ENCODE assay signal across 13 cellular contexts in the genomic region with DNA sequence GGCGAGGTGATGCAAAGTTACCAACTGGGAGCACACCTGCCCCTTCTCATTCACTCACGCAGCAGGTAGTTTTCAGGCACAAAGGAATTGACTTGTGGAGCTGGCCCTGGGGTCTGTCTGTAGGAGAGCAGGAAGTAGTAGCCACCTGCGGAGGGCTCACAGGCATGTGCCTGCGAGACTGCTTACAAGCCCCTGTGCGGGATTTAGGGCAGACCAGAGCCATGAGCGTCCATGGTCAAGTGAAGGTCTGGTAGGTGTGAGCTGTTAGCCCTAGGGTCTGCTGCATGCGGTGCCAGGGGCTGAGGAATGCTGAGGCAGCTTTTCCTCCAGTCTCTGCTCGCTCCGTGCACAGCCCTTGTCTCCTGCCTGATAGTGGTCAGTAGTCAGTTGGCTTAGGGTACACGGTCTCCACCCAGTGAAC. TPM values are rescaled to one million over a fixed set of nuclear protein-coding genes. Genes with fewer than 3 reads are reported as not detected.
DNase-seq lines count a peak whose midpoint lies in the region; ATAC-seq, FAIRE-seq and TF ChIP-seq lines count a peak whose summit lies in the region.
"Had no signal": no experiment of that assay in that cellular context is flagged by ENCODE, and none has a peak within 500 bp of the region (broad histone marks: within the 10 kb centered on the region; RNA-seq: fewer than 3 reads in every experiment).

No MANE protein-coding gene starts in this region.

- H2AFZ ChIP-seq in SU-DHL-6 (ENCODE audit: low read depth, low read length, severe bottlenecking) = no peak overlapping the region
- no peak overlapping the region for H2AFZ ChIP-seq in H1 (ENCODE audit: low read length)

- H3K79me1 ChIP-seq in H1 (ENCODE audit: low read depth, low read length) = peaks cover 30% of the 10 kb centered on the region

- H3K36me3 ChIP-seq in SU-DHL-6 (ENCODE audit: low read length) = no peaks in the 10 kb centered on the region
- H3K36me3 ChIP-seq in H1 (ENCODE audit: control insufficient read depth in 2 of 4, insufficient read depth in 4 of 4, low read length in 3 of 4) = no peaks in the 10 kb centered on the region
- H3K36me3 ChIP-seq: ascending aorta had no signal

- H3K4me1 Mint-ChIP-seq in activated CD4-positive, alpha-beta T cell treated with anti-CD3 and anti-CD28 coated beads for 36 hours = peaks cover 91% of the 10 kb centered on the region
- H3K4me1 Mint-ChIP-seq in stimulated activated naive B cell treated with anti-CD40 and anti-IgM and Interleukin-4, amounts not matched to agents 10 μg/mL and 1 μg/mL and 100 μg/mL, for 72 hours = peaks cover 68 to 89% of the 10 kb centered on the region in 2 donors

- TF ChIP-seq POLR2A in H1 (IDR thresholded peaks at IDR 0.05; ENCODE audit: control extremely low read depth in 1 of 2, low read depth in 2 of 2, low read length in 2 of 2) = no peak

- WGBS in H1 (ENCODE audit: extremely low coverage in 1 of 2, insufficient coverage in 1 of 2, insufficient read length in 1 of 2, insufficient replicate concordance in 2 of 2, low coverage in 1 of 2, low lambda C conversion rate in 2 of 2, missing lambda C conversion rate in 1 of 2), 2 experiments = 65% methylated on average over 10 of the region's 10 CpGs; no CpG with 5 or more reads in 1 of the 2 experiments

- H3K27me3 ChIP-seq in SU-DHL-6 (ENCODE audit: low read length) (no peaks in the 10 kb centered on the region), H1 (replicated peaks in 1 of 4; ENCODE audit: control insufficient read depth in 3 of 4, extremely low read depth in 1 of 4, insufficient read depth in 3 of 4, low read length in 3 of 4) (no peaks in the 10 kb centered on the region)
- H3K27me3 ChIP-seq: ascending aorta had no signal

- H2BK120ac ChIP-seq in H1 (replicated peaks; ENCODE audit: low read depth, low read length) = no peak overlapping the region

- H3K23ac ChIP-seq in H1 (ENCODE audit: insufficient read length) = no peak overlapping the region

- H4K8ac ChIP-seq in H1 (ENCODE audit: extremely low read depth, insufficient read depth, low read length) = peak overlapping the region; percentile 63; the same call in 1 of the 2 replicates

- TF ChIP-seq EP300 in H1 (IDR thresholded peaks at IDR 0.05; ENCODE audit: borderline replicate concordance in 1 of 2, low read depth in 2 of 2, low read length in 2 of 2) = no peak

- H3K4me3 Mint-ChIP-seq in activated CD4-positive, alpha-beta T cell treated with anti-CD3 and anti-CD28 coated beads for 36 hours = peak overlapping the region; percentile 69
- H3K4me3 Mint-ChIP-seq in stimulated activated naive B cell treated with anti-CD40 and anti-IgM and Interleukin-4, amounts not matched to agents 10 μg/mL and 1 μg/mL and 100 μg/mL, for 72 hours = peak overlapping the region; percentile 21 to 50

- H2BK20ac ChIP-seq in H1 (ENCODE audit: low read length) = no peak overlapping the region; the same call in 1 of the 2 replicates

- POLR2A ChIA-PET in activated CD4-positive, alpha-beta T cell treated with anti-CD3 and anti-CD28 coated beads for 36 hours (lab: Charles Lee) = interaction anchor here (1.2 to 2.5 kb wide), 4 partner anchors 8 to 16 kb away, joined by 4 to 7 read pairs (median 6); no protein-coding TSS in a partner anchor
- POLR2A ChIA-PET in H1 (lab: Charles Lee; ENCODE audit: partially characterized antibody) = interaction anchor here (1.1 kb wide), 1 partner anchor 11 kb away, joined by 3 read pairs; no protein-coding TSS in a partner anchor

- peak overlapping the region; percentile 67 for H3K27ac ChIP-seq in SU-DHL-6 (ENCODE audit: low read depth, low read length)
- H3K27ac ChIP-seq in H1 (ENCODE audit: low read depth, low read length) = 0 out of 2 replicates have a peak overlapping the region, but pooled peaks have one; percentile 35

- no peaks in the 10 kb centered on the region for H3K79me2 ChIP-seq in SU-DHL-6 (ENCODE audit: insufficient read depth, low read length)
- peaks cover 0 to 89% of the 10 kb centered on the region in 2 experiments; a peak in 3 of 4 replicates for H3K79me2 ChIP-seq in H1 (ENCODE audit: control insufficient read depth in 1 of 2, insufficient read depth in 2 of 2, low read length in 2 of 2)

- no peak overlapping the region for H3K56ac ChIP-seq in H1 (replicated peaks; ENCODE audit: insufficient read length, low read depth, low read length)

- CTCF ChIA-PET in activated CD4-positive, alpha-beta T cell treated with anti-CD3 and anti-CD28 coated beads for 36 hours (lab: Charles Lee) = interaction anchor here (0.7 to 4.9 kb wide), 9 partner anchors 8 to 50 kb away, joined by 3 to 33 read pairs (median 6); no protein-coding TSS in a partner anchor
- CTCF ChIA-PET in H1 (lab: Charles Lee; ENCODE audit: partially characterized antibody) = interaction anchor here (0.6 to 5.2 kb wide), 4 partner anchors 25 to 105 kb away, joined by 3 to 30 read pairs (median 4); no protein-coding TSS in a partner anchor

- no peaks in the 10 kb centered on the region for H3K9me2 ChIP-seq in SU-DHL-6 (replicated peaks; ENCODE audit: insufficient read depth, low read length)

- no peak overlapping the region for H3K9ac ChIP-seq in SU-DHL-6 (ENCODE audit: low read length)
- H3K9ac ChIP-seq in H1 (replicated peaks in 1 of 4; ENCODE audit: extremely low read depth in 1 of 4, low read depth in 3 of 4, low read length in 3 of 4) = no peak overlapping the region

- no peaks in the 10 kb centered on the region for H3K23me2 ChIP-seq in H1 (ENCODE audit: low read depth, low read length)

- ATAC-seq in activated CD4-positive, alpha-beta T cell treated with anti-CD3 and anti-CD28 coated beads for 36 hours = no peak
- no peak for ATAC-seq in stimulated activated naive B cell treated with anti-CD40 and anti-IgM and Interleukin-4, amounts not matched to agents 10 μg/mL and 1 μg/mL and 100 μg/mL, for 72 hours (replicated peaks)
- ATAC-seq in GM21381 (IDR thresholded peaks at IDR 0.05; ENCODE audit: unreplicated experiment) (no peak), GM19452 (IDR thresholded peaks at IDR 0.05; ENCODE audit: unreplicated experiment) (no peak), GM18520 (IDR thresholded peaks at IDR 0.05; ENCODE audit: unreplicated experiment) (no peak)
- ATAC-seq: esophagus mucosa had no signal

- DNase-seq in activated CD4-positive, alpha-beta T cell treated with anti-CD3 and anti-CD28 coated beads for 36 hours = peak; percentile 16
- no peak for DNase-seq in activated CD4-positive, alpha-beta T cell treated with anti-CD3 and anti-CD28 coated beads for 48 hours
- DNase-seq in H1 (ENCODE audit: low read depth in 1 of 2, low spot score in 2 of 2) = no peak
- DNase-seq in stimulated activated naive B cell treated with anti-CD40 and anti-IgM and Interleukin-4, amounts not matched to agents 10 μg/mL and 1 μg/mL and 100 μg/mL, for 72 hours = no peak
- DNase-seq: NCI-H187; stimulated activated CD4-positive, alpha-beta T cell treated with anti-CD3 and anti-CD28 coated beads, Interleukin-2, amount 100 ng/mL, for 24 hours had no signal

- TF ChIP-seq CTCF in SU-DHL-6 (IDR thresholded peaks at IDR 0.05; ENCODE audit: insufficient read depth, low read length, poor library complexity, severe bottlenecking) (no peak), H1 (IDR thresholded peaks at IDR 0.05; ENCODE audit: control extremely low read depth in 1 of 3, insufficient read depth in 1 of 3, low read depth in 1 of 3, low read length in 3 of 3) (no peak)

- H3K4me1 ChIP-seq in H1 (replicated peaks in 1 of 4; ENCODE audit: control insufficient read depth in 3 of 4, insufficient read depth in 4 of 4, low read length in 3 of 4) = peaks cover 21 to 37% (median 24%) of the 10 kb centered on the region in 4 experiments
- H3K4me1 ChIP-seq: ascending aorta had no signal

- no peak overlapping the region for H4K5ac ChIP-seq in H1 (ENCODE audit: insufficient read length, low read depth, low read length)

- H3K36me3 Mint-ChIP-seq in activated CD4-positive, alpha-beta T cell treated with anti-CD3 and anti-CD28 coated beads for 36 hours (ENCODE audit: low read depth) = peaks cover 3% of the 10 kb centered on the region
- peaks cover 8 to 32% of the 10 kb centered on the region in 2 donors for H3K36me3 Mint-ChIP-seq in stimulated activated naive B cell treated with anti-CD40 and anti-IgM and Interleukin-4, amounts not matched to agents 10 μg/mL and 1 μg/mL and 100 μg/mL, for 72 hours

- H3K14ac ChIP-seq in H1 (ENCODE audit: insufficient read length) = no peak overlapping the region

- peak overlapping the region; percentile 66 for H3K4ac ChIP-seq in H1 (replicated peaks; ENCODE audit: insufficient read length, low read depth, low read length)

- H2BK5ac ChIP-seq in H1 (ENCODE audit: low read depth, low read length) = peak overlapping the region; percentile 50; the same call in 1 of the 2 replicates

- peak overlapping the region; percentile 8; the same call in 1 of the 2 replicates for H2AK5ac ChIP-seq in H1 (ENCODE audit: low read depth, low read length)

- TF ChIP-seq RAD21 in H1 (IDR thresholded peaks at IDR 0.05 in 1 of 2, conservative IDR thresholded peaks at IDR 0.05 in 1 of 2; ENCODE audit: low read depth in 2 of 2, low read length in 2 of 2) = 0 out of 4 replicates have a peak, but pooled peaks of 1 of the 2 experiments have one; percentile 1

- peak overlapping the region; percentile 91 for H3K18ac ChIP-seq in H1 (ENCODE audit: extremely low read depth, low read length)

- no peaks in the 10 kb centered on the region for H3K9me3 Mint-ChIP-seq in activated CD4-positive, alpha-beta T cell treated with anti-CD3 and anti-CD28 coated beads for 36 hours (ENCODE audit: low read depth)
- H3K9me3 Mint-ChIP-seq in stimulated activated naive B cell treated with anti-CD40 and anti-IgM and Interleukin-4, amounts not matched to agents 10 μg/mL and 1 μg/mL and 100 μg/mL, for 72 hours = peaks cover 0 to 8% of the 10 kb centered on the region in 2 donors

- H3K27ac Mint-ChIP-seq in activated CD4-positive, alpha-beta T cell treated with anti-CD3 and anti-CD28 coated beads for 36 hours = peak overlapping the region; percentile 96
- H3K27ac Mint-ChIP-seq in stimulated activated naive B cell treated with anti-CD40 and anti-IgM and Interleukin-4, amounts not matched to agents 10 μg/mL and 1 μg/mL and 100 μg/mL, for 72 hours = peak overlapping the region; percentile 42

- H4K91ac ChIP-seq in H1 (replicated peaks; ENCODE audit: insufficient read length, low read length) = peak overlapping the region; percentile 87

- H3K4me3 ChIP-seq in SU-DHL-6 (ENCODE audit: insufficient read depth, low read length, poor library complexity, severe bottlenecking) (no peak overlapping the region), H1 (ENCODE audit: extremely low read depth in 1 of 4, insufficient read depth in 2 of 4, low read depth in 3 of 4, low read length in 4 of 4) (no peak overlapping the region)
- H3K4me3 ChIP-seq: ascending aorta had no signal

- H3F3A ChIP-seq in SU-DHL-6 (ENCODE audit: insufficient read depth) = 0 out of 2 replicates have a peak, but pooled peaks cover 8% of the 10 kb centered on the region

- intact Hi-C loops in activated CD4-positive, alpha-beta T cell treated with anti-CD3 and anti-CD28 coated beads for 36 hours (cut with DNase I, micrococcal nuclease) = loop anchor here (10.0 kb wide), 3 partner anchors 301 to 1929 kb away; a partner anchor contains a TSS

- peak overlapping the region; percentile 10; the same call in 1 of the 2 replicates for H2BK15ac ChIP-seq in H1 (ENCODE audit: low read length)

- FAIRE-seq in H1 (lab: Jason Lieb, UNC) = no peak
- FAIRE-seq: RCC 7860 had no signal

- H3K27me3 Mint-ChIP-seq in activated CD4-positive, alpha-beta T cell treated with anti-CD3 and anti-CD28 coated beads for 36 hours = no peaks in the 10 kb centered on the region
- H3K27me3 Mint-ChIP-seq in stimulated activated naive B cell treated with anti-CD40 and anti-IgM and Interleukin-4, amounts not matched to agents 10 μg/mL and 1 μg/mL and 100 μg/mL, for 72 hours = peaks cover 0 to 2% of the 10 kb centered on the region in 2 donors

- H4K20me1 ChIP-seq in SU-DHL-6 (ENCODE audit: low read depth, low read length) (no peaks in the 10 kb centered on the region), H1 (replicated peaks in 1 of 2; ENCODE audit: control insufficient read depth in 1 of 2, insufficient read depth in 2 of 2, low read length in 2 of 2) (peaks cover 9 to 21% of the 10 kb centered on the region in 2 experiments)

- H2BK12ac ChIP-seq in H1 (ENCODE audit: low read depth, low read length) = peak overlapping the region; percentile 78; the same call in 1 of the 2 replicates

- H3K4me2 ChIP-seq in SU-DHL-6 (ENCODE audit: low read depth, low read length, poor library complexity, severe bottlenecking) (no peak overlapping the region), H1 (ENCODE audit: insufficient read depth in 1 of 2, low read depth in 2 of 2, low read length in 2 of 2) (peak overlapping the region; percentile 1 to 46; a peak in 1 of 4 replicates)

- H3K9me3 ChIP-seq in SU-DHL-6 (ENCODE audit: insufficient read depth, low read length) (no peaks in the 10 kb centered on the region), H1 (ENCODE audit: insufficient read depth in 2 of 2, low read depth in 1 of 2, low read length in 1 of 2) (no peaks in the 10 kb centered on the region)
- H3K9me3 ChIP-seq: ascending aorta had no signal

RNA-seq across cellular contexts. Expression of a gene that starts 18.9 kb away (rescaled TPM):
- total RNA-seq in activated CD4-positive, alpha-beta T cell treated with anti-CD3 and anti-CD28 coated beads for 36 hours = 10 to 100 TPM; 29.1 to 33.0 TPM
- total RNA-seq in H1 (2021; fragmentation: NEBNext Ultra II Directional; extraction: Animal tissue kit (Norgen Biotek cat#: 25700)) = 34.3 and 36.4 TPM in 2 replicates
- polyA plus RNA-seq in H1 (2011; rRNA removed) = 25.6 and 38.6 TPM in 2 replicates
- 32.2 TPM for polyA plus RNA-seq in H1 (2011; cell fraction: cytosol; rRNA removed)
- polyA plus RNA-seq in H1 (2011; cell fraction: nucleus; rRNA removed) = 100 TPM
- 21.4 to 36.6 TPM (median 30.9 TPM) in 4 replicates for polyA plus RNA-seq in H1 (2012, experiment 1 of 2)
- 5.1 TPM for polyA plus RNA-seq in H1 (2012, experiment 2 of 2)
- 8.9 TPM for polyA plus RNA-seq in H1 (2013, experiment 1 of 2)
- polyA plus RNA-seq in H1 (2013, experiment 2 of 2) = 8.7 TPM
- 112 and 124 TPM in 2 replicates for polyA minus RNA-seq in H1 (2011; rRNA and poly(A)+ RNA removed)
- 55.2 TPM for polyA minus RNA-seq in H1 (2011; cell fraction: cytosol; rRNA and poly(A)+ RNA removed)
- 97.0 TPM for polyA minus RNA-seq in H1 (2011; cell fraction: nucleus; rRNA and poly(A)+ RNA removed)
